Comparison of ENCODE assay signal across 18 cellular contexts in the genomic region with DNA sequence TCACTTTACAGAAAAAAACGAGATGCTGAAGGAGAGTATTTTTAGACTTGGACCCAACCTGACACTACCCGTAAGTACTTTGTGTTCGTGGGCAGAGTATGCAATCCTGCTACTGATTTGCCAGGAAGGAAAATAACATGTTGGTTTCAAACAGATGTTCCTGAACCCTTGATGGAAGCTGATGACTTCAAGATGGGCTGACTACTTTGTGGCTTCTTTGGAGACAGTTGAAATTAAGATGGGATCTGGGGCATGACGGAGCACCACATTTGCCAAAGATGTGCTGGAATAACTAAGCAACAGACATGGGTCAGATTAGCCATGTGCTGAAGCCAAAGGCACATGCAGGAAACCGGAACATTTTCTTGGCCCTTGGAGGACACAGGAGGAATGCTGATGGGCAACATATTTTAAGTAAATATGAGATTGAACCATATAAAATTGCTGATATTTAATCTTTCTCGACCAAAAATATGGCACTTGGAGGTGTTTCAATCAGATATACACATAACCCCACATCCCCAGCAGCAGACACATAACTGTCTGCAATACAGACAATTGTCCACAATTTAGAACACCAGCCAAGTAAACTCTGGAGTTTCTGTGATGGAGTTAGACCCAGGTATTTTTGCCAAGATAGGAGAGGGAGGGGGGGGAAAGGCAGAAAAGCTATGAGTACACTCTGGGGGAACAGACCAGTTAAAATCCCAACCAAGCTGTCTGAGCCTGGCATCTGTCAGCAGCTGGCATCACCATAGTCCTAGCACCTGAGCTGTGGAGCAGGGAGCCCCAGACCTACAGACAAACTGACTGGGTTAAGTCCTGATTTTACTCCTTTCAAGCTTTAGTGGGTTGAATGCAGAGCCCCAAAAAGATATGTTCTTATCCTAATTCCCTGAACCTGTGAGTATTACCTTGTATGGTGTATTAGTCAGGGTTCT.
DNase-seq lines count a peak whose midpoint lies in the region; ATAC-seq and TF ChIP-seq lines count a peak whose summit lies in the region.
"Had no signal": no experiment of that assay in that cellular context is flagged by ENCODE, and none has a peak within 500 bp of the region (broad histone marks: within the 10 kb centered on the region; RNA-seq: fewer than 3 reads in every experiment).

No MANE protein-coding gene starts in this region.

- POLR2A ChIA-PET in BJ (lab: Charles Lee) = interaction anchor here (0.6 to 0.7 kb wide), 2 partner anchors 21 to 1698 kb away, joined by 3 read pairs; no protein-coding TSS in a partner anchor
- POLR2A ChIA-PET in PC-3 (lab: Charles Lee; ENCODE audit: unreplicated experiment) = no interaction called here

- no peaks in the 10 kb centered on the region for H3K79me2 ChIP-seq in PC-3 (ENCODE audit: low read length)

- in situ Hi-C loops in astrocyte of the cerebellum (cut with HindIII; ENCODE audit: low sequenced_read_pairs) = no loop called here

- no peak overlapping the region for H3K9ac ChIP-seq in PC-3 (ENCODE audit: low read length)
- H3K9ac ChIP-seq: KMS-11 had no signal

- no peak for TF ChIP-seq POLR2A in heart left ventricle (IDR thresholded peaks at IDR 0.05)

- no peaks in the 10 kb centered on the region for H3K36me3 Mint-ChIP-seq in activated naive CD4-positive, alpha-beta T cell treated with anti-CD3 and anti-CD28 coated beads, Interleukin-2, amount 50 U/mL, for 72 hours
- H3K36me3 Mint-ChIP-seq: stimulated activated effector memory CD8-positive, alpha-beta T cell treated with anti-CD3 and anti-CD28 coated beads, Interleukin-12 subunit alpha, Interleukin-12 subunit beta, amount 100 ng/mL, for 72 hours had no signal

- no peaks in the 10 kb centered on the region for H3F3A ChIP-seq in PC-3 (ENCODE audit: low read length, unreplicated experiment)

- peak; percentile 60 to 84 (median 76) for ATAC-seq in heart left ventricle
- ATAC-seq in PC-3 = no peak
- ATAC-seq in GM18520 (IDR thresholded peaks at IDR 0.05; ENCODE audit: unreplicated experiment) = no peak
- ATAC-seq in activated naive CD4-positive, alpha-beta T cell treated with anti-CD3 and anti-CD28 coated beads, Interleukin-2, amount 50 U/mL, for 72 hours = no peak
- ATAC-seq: effector memory CD8-positive, alpha-beta T cell; left colon; stimulated activated effector memory CD8-positive, alpha-beta T cell treated with anti-CD3 and anti-CD28 coated beads, Interleukin-12 subunit alpha, Interleukin-12 subunit beta, amount 100 ng/mL, for 72 hours had no signal

- H4K20me1 ChIP-seq in PC-3 (ENCODE audit: low read length) = no peaks in the 10 kb centered on the region

- H3K27me3 ChIP-seq in BJ (ENCODE audit: control insufficient read depth, insufficient read depth, low read length) (no peaks in the 10 kb centered on the region), heart left ventricle (no peaks in the 10 kb centered on the region), PC-3 (ENCODE audit: low read length) (no peaks in the 10 kb centered on the region)

- H3K4me1 ChIP-seq in heart left ventricle (peaks cover 0 to 24% (median 18%) of the 10 kb centered on the region in 12 donors), PC-3 (ENCODE audit: insufficient read depth, low read length) (0 out of 2 replicates have a peak, but pooled peaks cover 7% of the 10 kb centered on the region)

- H3K9me3 ChIP-seq in heart left ventricle = no peaks in the 10 kb centered on the region
- no peaks in the 10 kb centered on the region for H3K9me3 ChIP-seq in PC-3 (ENCODE audit: low read length)

- no peaks in the 10 kb centered on the region for H3K9me2 ChIP-seq in PC-3 (replicated peaks; ENCODE audit: low read length)

- intact Hi-C loops in heart left ventricle (cut with DNase I) (loop anchor here in 1 of 10 donors (10.0 kb wide), 1 partner anchor 58 kb away; no protein-coding TSS in a partner anchor), PC-3 (cut with micrococcal nuclease) (no loop called here)

- no peak for TF ChIP-seq CTCF in BJ (IDR thresholded peaks at IDR 0.05; ENCODE audit: insufficient read depth, low read depth, low read length)
- TF ChIP-seq CTCF in astrocyte of the cerebellum (IDR thresholded peaks at IDR 0.05; ENCODE audit: low read depth, low read length, missing control alignments) = no peak
- no peak for TF ChIP-seq CTCF in heart left ventricle (IDR thresholded peaks at IDR 0.05)
- TF ChIP-seq CTCF in PC-3 (conservative IDR thresholded peaks at IDR 0.05; ENCODE audit: low read depth, low read length) = no peak

- DNase-seq in BJ (ENCODE audit: low read depth) (peak; percentile 95), astrocyte of the cerebellum (ENCODE audit: low read depth) (peak; percentile 59), heart left ventricle (no peak), skeletal muscle cell (ENCODE audit: low read depth) (peak; percentile 53), PC-3 (no peak), activated gamma-delta T cell treated with Interleukin-2 at 50 U/mL for 16 hours (no peak)
- no peak for DNase-seq in activated naive CD4-positive, alpha-beta T cell treated with anti-CD3 and anti-CD28 coated beads, Interleukin-2, amount 50 U/mL, for 72 hours (ENCODE audit: low spot score in 2 of 2)
- DNase-seq: activated naive CD4-positive, alpha-beta T cell; effector memory CD8-positive, alpha-beta T cell; HCEC 1CT; left colon; NCI-H187; nephron progenitor cell; retina had no signal

- no peak overlapping the region for H3K27ac Mint-ChIP-seq in activated naive CD4-positive, alpha-beta T cell treated with anti-CD3 and anti-CD28 coated beads, Interleukin-2, amount 50 U/mL, for 72 hours
- H3K27ac Mint-ChIP-seq: effector memory CD8-positive, alpha-beta T cell; stimulated activated effector memory CD8-positive, alpha-beta T cell treated with anti-CD3 and anti-CD28 coated beads, Interleukin-12 subunit alpha, Interleukin-12 subunit beta, amount 100 ng/mL, for 72 hours had no signal

- no peak overlapping the region for H3K4me2 ChIP-seq in PC-3 (ENCODE audit: low read length)
- H3K4me2 ChIP-seq: KMS-11 had no signal

- no peak overlapping the region for H2AFZ ChIP-seq in PC-3 (ENCODE audit: low read length)

- no peaks in the 10 kb centered on the region for H3K9me3 Mint-ChIP-seq in activated naive CD4-positive, alpha-beta T cell treated with anti-CD3 and anti-CD28 coated beads, Interleukin-2, amount 50 U/mL, for 72 hours
- H3K9me3 Mint-ChIP-seq: nephron progenitor cell had no signal

- CTCF ChIA-PET in BJ (lab: Yijun Ruan, JAX) = interaction anchor here (0.5 to 1.3 kb wide), 4 partner anchors 58 to 945 kb away, joined by 3 read pairs; no protein-coding TSS in a partner anchor
- CTCF ChIA-PET in PC-3 (lab: Charles Lee) = no interaction called here

- 18 to 29% (median 24%) methylated on average over 6 of the region's 6 CpGs for WGBS in heart left ventricle, 4 donors

- H3K4me3 ChIP-seq in BJ (ENCODE audit: low read depth, low read length) (no peak overlapping the region), astrocyte of the cerebellum (ENCODE audit: low read depth, low read length) (no peak overlapping the region), heart left ventricle (no peak overlapping the region), skeletal muscle cell (ENCODE audit: low read depth, low read length) (no peak overlapping the region), PC-3 (ENCODE audit: low read length) (no peak overlapping the region)

- H3K27ac ChIP-seq in heart left ventricle = peak overlapping the region in 6 of 12 donors; percentile 1 to 48 (median 30)
- H3K27ac ChIP-seq in PC-3 (ENCODE audit: low read length) = no peak overlapping the region
- H3K27ac ChIP-seq: HL-60, KMS-11 had no signal

- H3K36me3 ChIP-seq in BJ (ENCODE audit: control insufficient read depth, insufficient read depth, low read length) (no peaks in the 10 kb centered on the region), heart left ventricle (no peaks in the 10 kb centered on the region), PC-3 (ENCODE audit: low read depth, low read length) (no peaks in the 10 kb centered on the region)

- BruUV-seq in PC-3 (replicated peaks; lab: Mats Ljungman, UMichigan) = no TSS peak

Comparison
In these comparisons a context has a peak if more than half of its experiments do, and no peak if none do; other contexts are left out.
1. DNase-seq: peak in BJ (single experiment), astrocyte of the cerebellum (single experiment) and skeletal muscle cell (single experiment); none in heart left ventricle (0 of 5), PC-3 (single experiment), activated gamma-delta T cell treated with Interleukin-2 at 50 U/mL for 16 hours (single experiment) and activated naive CD4-positive, alpha-beta T cell treated with anti-CD3 and anti-CD28 coated beads, Interleukin-2, amount 50 U/mL, for 72 hours (0 of 2).
2. ATAC-seq: peak in heart left ventricle (4 of 4); none in PC-3 (single experiment), GM18520 (single experiment) and activated naive CD4-positive, alpha-beta T cell treated with anti-CD3 and anti-CD28 coated beads, Interleukin-2, amount 50 U/mL, for 72 hours (0 of 2).